Comparison of ENCODE assay signal across 8 cellular contexts in genomic region chr10:43322769-43323168, GRCh38. TPM values are rescaled to one million over a fixed set of nuclear protein-coding genes. Genes with fewer than 3 reads are reported as not detected.
DNase-seq lines count a peak whose midpoint lies in the region; ATAC-seq, FAIRE-seq and TF ChIP-seq lines count a peak whose summit lies in the region.

No MANE protein-coding gene starts in this region.

- H3K27ac ChIP-seq in Peyer's patch: peak overlapping the region in 3 of 4 donors; percentile 62 to 72 (median 65)

- H3K4me1 ChIP-seq in BE2C (no peaks in the 10 kb centered on the region), Peyer's patch (peaks cover 0 to 5% (median 0%) of the 10 kb centered on the region in 4 donors), neuron (ENCODE audit: insufficient read depth, low read length) (peaks cover 9% of the 10 kb centered on the region)

- H3K36me3 ChIP-seq in BE2C: no peaks in the 10 kb centered on the region
- H3K36me3 ChIP-seq in Peyer's patch: no peaks in the 10 kb centered on the region
- H3K36me3 ChIP-seq in neuron (ENCODE audit: insufficient read depth, low read length): no peaks in the 10 kb centered on the region

- H2AFZ ChIP-seq in neuron (ENCODE audit: low read depth, low read length): peak overlapping the region; percentile 83

- peak overlapping the region; percentile 56 for H3K27ac Mint-ChIP-seq in activated naive CD8-positive, alpha-beta T cell treated with anti-CD3 and anti-CD28 coated beads, Interleukin-2, amount 10 ng/mL, durations not matched to agents 7 days and 5 days
- peak overlapping the region; percentile 84 for H3K27ac Mint-ChIP-seq in stimulated activated naive B cell treated with anti-CD40 and anti-IgM and Interleukin-4, amounts not matched to agents 10 μg/mL and 1 μg/mL and 100 μg/mL, for 72 hours

- H3K4me3 ChIP-seq in BE2C (ENCODE audit: low read depth, low read length) (peak overlapping the region; percentile 42), Peyer's patch (peak overlapping the region; percentile 20 to 47 (median 33)), neuron (ENCODE audit: low read length) (peak overlapping the region; percentile 46)

- no peak for FAIRE-seq in H54 (lab: Jason Lieb, UNC)

- no peaks in the 10 kb centered on the region for H3K36me3 Mint-ChIP-seq in activated naive CD8-positive, alpha-beta T cell treated with anti-CD3 and anti-CD28 coated beads, Interleukin-2, amount 10 ng/mL, durations not matched to agents 7 days and 5 days
- no peaks in the 10 kb centered on the region for H3K36me3 Mint-ChIP-seq in stimulated activated naive B cell treated with anti-CD40 and anti-IgM and Interleukin-4, amounts not matched to agents 10 μg/mL and 1 μg/mL and 100 μg/mL, for 72 hours

- TF ChIP-seq POLR2A in H54 (IDR thresholded peaks at IDR 0.05; ENCODE audit: low read depth, low read length) (0 out of 2 replicates have a peak, but pooled peaks have one; percentile 31), Peyer's patch (IDR thresholded peaks at IDR 0.05) (no peak)

- ATAC-seq in activated naive CD8-positive, alpha-beta T cell treated with anti-CD3 and anti-CD28 coated beads, Interleukin-2, amount 10 ng/mL, durations not matched to agents 7 days and 5 days (ENCODE audit: low read depth): peak; percentile 99
- peak; percentile 98 to 99 for ATAC-seq in stimulated activated naive B cell treated with anti-CD40 and anti-IgM and Interleukin-4, amounts not matched to agents 10 μg/mL and 1 μg/mL and 100 μg/mL, for 72 hours (replicated peaks)
- no peak for ATAC-seq in GM19397 (IDR thresholded peaks at IDR 0.05; ENCODE audit: unreplicated experiment)

- H3K4me1 Mint-ChIP-seq in activated naive CD8-positive, alpha-beta T cell treated with anti-CD3 and anti-CD28 coated beads, Interleukin-2, amount 10 ng/mL, durations not matched to agents 7 days and 5 days: peaks cover 21% of the 10 kb centered on the region
- H3K4me1 Mint-ChIP-seq in stimulated activated naive B cell treated with anti-CD40 and anti-IgM and Interleukin-4, amounts not matched to agents 10 μg/mL and 1 μg/mL and 100 μg/mL, for 72 hours: peaks cover 2 to 18% of the 10 kb centered on the region in 2 donors

- POLR2A ChIA-PET in activated naive CD8-positive, alpha-beta T cell treated with anti-CD3 and anti-CD28 coated beads, Interleukin-2, amount 10 ng/mL, durations not matched to agents 7 days and 5 days (lab: Charles Lee): interaction anchor here (1.4 to 2.1 kb wide), 2 partner anchors 29 to 90 kb away, joined by 3 to 9 read pairs; no protein-coding TSS in a partner anchor

- H3K27me3 Mint-ChIP-seq in activated naive CD8-positive, alpha-beta T cell treated with anti-CD3 and anti-CD28 coated beads, Interleukin-2, amount 10 ng/mL, durations not matched to agents 7 days and 5 days: peaks cover 10% of the 10 kb centered on the region
- peaks cover 43 to 53% of the 10 kb centered on the region in 2 donors for H3K27me3 Mint-ChIP-seq in stimulated activated naive B cell treated with anti-CD40 and anti-IgM and Interleukin-4, amounts not matched to agents 10 μg/mL and 1 μg/mL and 100 μg/mL, for 72 hours

- no peaks in the 10 kb centered on the region for H3K9me3 Mint-ChIP-seq in activated naive CD8-positive, alpha-beta T cell treated with anti-CD3 and anti-CD28 coated beads, Interleukin-2, amount 10 ng/mL, durations not matched to agents 7 days and 5 days
- H3K9me3 Mint-ChIP-seq in stimulated activated naive B cell treated with anti-CD40 and anti-IgM and Interleukin-4, amounts not matched to agents 10 μg/mL and 1 μg/mL and 100 μg/mL, for 72 hours: peaks cover 0 to 1% of the 10 kb centered on the region in 2 donors

- TF ChIP-seq CTCF in BE2C (IDR thresholded peaks at IDR 0.05; ENCODE audit: low read depth, low read length) (no peak), Peyer's patch (IDR thresholded peaks at IDR 0.05) (no peak)

- DNase-seq in BE2C (peak; percentile 96), H54 (ENCODE audit: insufficient read length, low spot score) (peak; percentile 72), Peyer's patch (peak; percentile 64 to 95 (median 93)), globus pallidus (ENCODE audit: low spot score) (peak; percentile 94)
- peak; percentile 85 for DNase-seq in activated naive CD8-positive, alpha-beta T cell treated with anti-CD3 and anti-CD28 coated beads, Interleukin-2, amount 10 ng/mL, durations not matched to agents 7 days and 5 days
- peak; percentile 68 for DNase-seq in stimulated activated naive B cell treated with anti-CD40 and anti-IgM and Interleukin-4, amounts not matched to agents 10 μg/mL and 1 μg/mL and 100 μg/mL, for 72 hours

- H3K27me3 ChIP-seq in BE2C (no peaks in the 10 kb centered on the region), Peyer's patch (no peaks in the 10 kb centered on the region), neuron (ENCODE audit: insufficient read depth, low read length) (peaks cover 5% of the 10 kb centered on the region)

- peak overlapping the region; percentile 55 for H3K4me3 Mint-ChIP-seq in activated naive CD8-positive, alpha-beta T cell treated with anti-CD3 and anti-CD28 coated beads, Interleukin-2, amount 10 ng/mL, durations not matched to agents 7 days and 5 days
- peak overlapping the region; percentile 53 to 74 for H3K4me3 Mint-ChIP-seq in stimulated activated naive B cell treated with anti-CD40 and anti-IgM and Interleukin-4, amounts not matched to agents 10 μg/mL and 1 μg/mL and 100 μg/mL, for 72 hours

- no peaks in the 10 kb centered on the region for H3K9me3 ChIP-seq in BE2C
- H3K9me3 ChIP-seq in Peyer's patch: no peaks in the 10 kb centered on the region
- no peaks in the 10 kb centered on the region for H3K9me3 ChIP-seq in neuron (ENCODE audit: low read length)

RNA-seq across cellular contexts. Expression of gene FXYD4, which starts 48.7 kb away (rescaled TPM):
- polyA plus RNA-seq in BE2C (2012; ENCODE audit: insufficient read depth, insufficient read length, low read depth): not detected
- total RNA-seq in Peyer's patch: not detected
- total RNA-seq in activated naive CD8-positive, alpha-beta T cell treated with anti-CD3 and anti-CD28 coated beads, Interleukin-2, amount 10 ng/mL, durations not matched to agents 7 days and 5 days: not detected

RNA-seq across cellular contexts. Expression of gene RASGEF1A, which starts 55.9 kb away (rescaled TPM):
- 0.25 TPM for polyA plus RNA-seq in BE2C (2012; ENCODE audit: insufficient read depth, insufficient read length, low read depth)
- 1 to 10 TPM in 1 of 4 donors, not detected in 3; 3.0 TPM for total RNA-seq in Peyer's patch
- total RNA-seq in activated naive CD8-positive, alpha-beta T cell treated with anti-CD3 and anti-CD28 coated beads, Interleukin-2, amount 10 ng/mL, durations not matched to agents 7 days and 5 days: 1 to 10 TPM; 4.4 to 4.9 TPM
